In genomic region chr17:45370949-45371413, GRCh38 we compare ENCODE assay signal across 8 cellular contexts. TPM values are rescaled to one million over a fixed set of nuclear protein-coding genes. Genes with fewer than 3 reads are reported as not detected.
DNase-seq lines count a peak whose midpoint lies in the region; ATAC-seq and TF ChIP-seq lines count a peak whose summit lies in the region.

No MANE protein-coding gene starts in this region.

- H3K27me3 Mint-ChIP-seq in activated CD8-positive, alpha-beta memory T cell treated with anti-CD3 and anti-CD28 coated beads, Interleukin-2, amount 10 ng/mL, durations not matched to agents 7 days and 5 days: peaks cover 25% of the 10 kb centered on the region
- peaks cover 12% of the 10 kb centered on the region for H3K27me3 Mint-ChIP-seq in activated CD4-positive, alpha-beta T cell treated with anti-CD3 and anti-CD28 coated beads for 36 hours

- H3K27ac Mint-ChIP-seq in activated CD8-positive, alpha-beta memory T cell treated with anti-CD3 and anti-CD28 coated beads, Interleukin-2, amount 10 ng/mL, durations not matched to agents 7 days and 5 days: no peak overlapping the region
- H3K27ac Mint-ChIP-seq in activated CD4-positive, alpha-beta T cell treated with anti-CD3 and anti-CD28 coated beads for 36 hours: no peak overlapping the region

- H3K27me3 ChIP-seq in iPS-18a (ENCODE audit: control insufficient read depth, insufficient read depth, low read length) (no peaks in the 10 kb centered on the region), stomach (no peaks in the 10 kb centered on the region)

- intact Hi-C loops in stomach (cut with DNase I; ENCODE audit: low total_unique reads): no loop called here
- intact Hi-C loops in activated CD4-positive, alpha-beta T cell treated with anti-CD3 and anti-CD28 coated beads for 36 hours (cut with DNase I, micrococcal nuclease): no loop called here

- peaks cover 16% of the 10 kb centered on the region for H3K4me1 Mint-ChIP-seq in activated CD8-positive, alpha-beta memory T cell treated with anti-CD3 and anti-CD28 coated beads, Interleukin-2, amount 10 ng/mL, durations not matched to agents 7 days and 5 days
- peaks cover 17% of the 10 kb centered on the region for H3K4me1 Mint-ChIP-seq in activated CD4-positive, alpha-beta T cell treated with anti-CD3 and anti-CD28 coated beads for 36 hours

- POLR2A ChIA-PET in activated CD4-positive, alpha-beta T cell treated with anti-CD3 and anti-CD28 coated beads for 36 hours (lab: Charles Lee): no interaction called here

- H3K27ac ChIP-seq in iPS-18a (ENCODE audit: low read length) (no peak overlapping the region), stomach (peak overlapping the region; percentile 85 to 91 (median 86))

- CTCF ChIA-PET in activated CD8-positive, alpha-beta memory T cell treated with anti-CD3 and anti-CD28 coated beads, Interleukin-2, amount 10 ng/mL, durations not matched to agents 7 days and 5 days (lab: Charles Lee): interaction anchor here (0.9 to 2.3 kb wide), 4 partner anchors 13 to 100 kb away, joined by 3 to 12 read pairs (median 9); no protein-coding TSS in a partner anchor
- CTCF ChIA-PET in activated CD4-positive, alpha-beta T cell treated with anti-CD3 and anti-CD28 coated beads for 36 hours (lab: Charles Lee): interaction anchor here (0.6 to 4.8 kb wide), 6 partner anchors 8 to 553 kb away, joined by 3 to 28 read pairs (median 6); no protein-coding TSS in a partner anchor

- no peak for ATAC-seq in activated CD8-positive, alpha-beta memory T cell treated with anti-CD3 and anti-CD28 coated beads, Interleukin-2, amount 10 ng/mL, durations not matched to agents 7 days and 5 days
- ATAC-seq in SK-N-SH treated with all-trans-retinoic acid at 6 μM for 48 hours: peak; percentile 22
- ATAC-seq in activated CD4-positive, alpha-beta T cell treated with anti-CD3 and anti-CD28 coated beads for 36 hours: no peak
- no peak for ATAC-seq in GM18498 (IDR thresholded peaks at IDR 0.05; ENCODE audit: unreplicated experiment)

- H3K9me3 ChIP-seq in iPS-18a (ENCODE audit: control insufficient read depth, low read depth, low read length): no peaks in the 10 kb centered on the region
- H3K9me3 ChIP-seq in stomach: no peaks in the 10 kb centered on the region

- H3K4me3 ChIP-seq in iPS-18a (ENCODE audit: low read length) (no peak overlapping the region), stomach (peak overlapping the region in 1 of 4 donors; percentile 35)

- whole genome bisulfite sequencing in stomach, 5 donors: 70 to 78% (median 73%) methylated on average over 8 of the region's 8 CpGs

- TF ChIP-seq CTCF in stomach (IDR thresholded peaks at IDR 0.05): no peak

- peak overlapping the region; percentile 16 for H3K9ac ChIP-seq in iPS-18a (ENCODE audit: low read length)

- TF ChIP-seq EP300 in stomach (IDR thresholded peaks at IDR 0.05): no peak

- H3K36me3 ChIP-seq in iPS-18a (ENCODE audit: control insufficient read depth, low read depth, low read length) (no peaks in the 10 kb centered on the region), stomach (no peaks in the 10 kb centered on the region)

- DNase-seq in activated CD8-positive, alpha-beta memory T cell treated with anti-CD3 and anti-CD28 coated beads for 24 hours: peak; percentile 30
- no peak for DNase-seq in activated CD8-positive, alpha-beta memory T cell treated with anti-CD3 and anti-CD28 coated beads, Interleukin-2, amount 10 ng/mL, durations not matched to agents 7 days and 5 days
- DNase-seq in stomach: no peak
- no peak for DNase-seq in T-helper 1 cell
- no peak for DNase-seq in activated CD4-positive, alpha-beta T cell treated with anti-CD3 and anti-CD28 coated beads for 36 hours

- no peak for TF ChIP-seq POLR2A in stomach (IDR thresholded peaks at IDR 0.05)

- peaks cover 35% of the 10 kb centered on the region for H3K4me1 ChIP-seq in iPS-18a (ENCODE audit: control insufficient read depth, low read depth, low read length)
- H3K4me1 ChIP-seq in stomach: peaks cover 10 to 44% (median 25%) of the 10 kb centered on the region in 4 donors

- no peaks in the 10 kb centered on the region for H3K36me3 Mint-ChIP-seq in activated CD8-positive, alpha-beta memory T cell treated with anti-CD3 and anti-CD28 coated beads, Interleukin-2, amount 10 ng/mL, durations not matched to agents 7 days and 5 days
- no peaks in the 10 kb centered on the region for H3K36me3 Mint-ChIP-seq in activated CD4-positive, alpha-beta T cell treated with anti-CD3 and anti-CD28 coated beads for 36 hours (ENCODE audit: low read depth)

- no peak overlapping the region for H3K4me3 Mint-ChIP-seq in activated CD8-positive, alpha-beta memory T cell treated with anti-CD3 and anti-CD28 coated beads, Interleukin-2, amount 10 ng/mL, durations not matched to agents 7 days and 5 days
- H3K4me3 Mint-ChIP-seq in activated CD4-positive, alpha-beta T cell treated with anti-CD3 and anti-CD28 coated beads for 36 hours: no peak overlapping the region

- no peaks in the 10 kb centered on the region for H3K9me3 Mint-ChIP-seq in activated CD8-positive, alpha-beta memory T cell treated with anti-CD3 and anti-CD28 coated beads, Interleukin-2, amount 10 ng/mL, durations not matched to agents 7 days and 5 days (ENCODE audit: low read depth)
- H3K9me3 Mint-ChIP-seq in activated CD4-positive, alpha-beta T cell treated with anti-CD3 and anti-CD28 coated beads for 36 hours (ENCODE audit: low read depth): no peaks in the 10 kb centered on the region

TF ChIP-seq in SK-N-SH treated with all-trans-retinoic acid at 6 μM for 48 hours, 23 proteins besides CTCF, POLR2A, EP300 and RAD21:
- TF ChIP-seq POU6F1 (CRISPR knock-in tag; IDR thresholded peaks at IDR 0.05; ENCODE audit: borderline replicate concordance, low read depth) (no peak), CSDC2 (CRISPR knock-in tag; IDR thresholded peaks at IDR 0.05) (no peak), PATZ1 (CRISPR knock-in tag; IDR thresholded peaks at IDR 0.05; ENCODE audit: borderline replicate concordance) (no peak), ESRRG (CRISPR knock-in tag; IDR thresholded peaks at IDR 0.05) (no peak), ZNF565 (CRISPR knock-in tag; conservative IDR thresholded peaks at IDR 0.05; ENCODE audit: low read depth) (no peak), ZFP3 (CRISPR knock-in tag; IDR thresholded peaks at IDR 0.05) (no peak), TCF4 (CRISPR knock-in tag; IDR thresholded peaks at IDR 0.05; ENCODE audit: borderline replicate concordance) (no peak), TOX (CRISPR knock-in tag; IDR thresholded peaks at IDR 0.05; ENCODE audit: borderline replicate concordance) (no peak), ZNF70 (CRISPR knock-in tag; IDR thresholded peaks at IDR 0.05) (no peak), ISL1 (CRISPR knock-in tag; IDR thresholded peaks at IDR 0.05) (no peak), GLIS3 (CRISPR knock-in tag; IDR thresholded peaks at IDR 0.05) (no peak), PPARA (CRISPR knock-in tag; IDR thresholded peaks at IDR 0.05; ENCODE audit: borderline replicate concordance) (no peak), BACH2 (CRISPR knock-in tag; IDR thresholded peaks at IDR 0.05; ENCODE audit: borderline replicate concordance) (no peak), ZFP30 (CRISPR knock-in tag; IDR thresholded peaks at IDR 0.05) (no peak), ZC3H10 (CRISPR knock-in tag; IDR thresholded peaks at IDR 0.05) (no peak), ZNF8 (CRISPR knock-in tag; IDR thresholded peaks at IDR 0.05) (no peak), RARB (CRISPR knock-in tag; IDR thresholded peaks at IDR 0.05) (no peak)
TF ChIP-seq in SK-N-SH treated with all-trans-retinoic acid at 6 μM for 48 hours: peak in this region for 0.

RNA-seq across cellular contexts. Expression of gene MAP3K14, which starts 54.2 kb away (rescaled TPM):
- 10 to 100 TPM; 39.3 to 43.0 TPM for total RNA-seq in activated CD8-positive, alpha-beta memory T cell treated with anti-CD3 and anti-CD28 coated beads, Interleukin-2, amount 10 ng/mL, durations not matched to agents 7 days and 5 days
- total RNA-seq in stomach: 10 to 100 TPM in 2 of 5 donors, 1 to 10 TPM in 3; 1.2 to 17.7 (median 9.7) TPM
- 10 to 100 TPM in 1 of 3 donors, 1 to 10 TPM in 2; 6.3 to 11.0 (median 6.4) TPM for polyA plus RNA-seq in stomach
- total RNA-seq in activated CD4-positive, alpha-beta T cell treated with anti-CD3 and anti-CD28 coated beads for 36 hours: 10 to 100 TPM; 50.3 to 52.5 TPM
